21 cellular contexts compared by ENCODE assay signal in genomic region chr20:57928181-57928967, GRCh38.
DNase-seq lines count a peak whose midpoint lies in the region; ATAC-seq, FAIRE-seq and TF ChIP-seq lines count a peak whose summit lies in the region.
"Had no signal": no experiment of that assay in that cellular context is flagged by ENCODE, and none has a peak within 500 bp of the region (broad histone marks: within the 10 kb centered on the region; RNA-seq: fewer than 3 reads in every experiment).

No MANE protein-coding gene starts in this region.

- no peak for FAIRE-seq in HepG2 (lab: Jason Lieb, UNC)

- POLR2A ChIA-PET in HepG2 (lab: Yijun Ruan, JAX), result no interaction called here
- POLR2A ChIA-PET in CD4-positive, alpha-beta T cell (lab: Charles Lee), result no interaction called here

- peaks cover 7% of the 10 kb centered on the region for H3K9me3 Mint-ChIP-seq in CD4-positive, alpha-beta T cell

- ATAC-seq in HepG2 (no peak), right lobe of liver (no peak), RWPE2 (ENCODE audit: low read depth) (peak; percentile 37; the same call in 1 of the 3 replicates), HG02973 (IDR thresholded peaks at IDR 0.05; ENCODE audit: unreplicated experiment) (no peak)
- no peak for ATAC-seq in CD4-positive, alpha-beta T cell (ENCODE audit: poor library complexity)
- ATAC-seq: gastrocnemius medialis, lower lobe of right lung, natural killer cell had no signal

- H3K36me3 Mint-ChIP-seq in CD4-positive, alpha-beta T cell (ENCODE audit: low read depth), result no peaks in the 10 kb centered on the region
- H3K36me3 Mint-ChIP-seq: natural killer cell had no signal

- H3K4me1 Mint-ChIP-seq in CD4-positive, alpha-beta T cell (ENCODE audit: low read depth), result no peaks in the 10 kb centered on the region
- H3K4me1 Mint-ChIP-seq: activated naive CD8-positive, alpha-beta T cell treated with anti-CD3 and anti-CD28 coated beads for 36 hours; natural killer cell had no signal

- no peak overlapping the region for H3K4me3 Mint-ChIP-seq in CD4-positive, alpha-beta T cell
- H3K4me3 Mint-ChIP-seq: activated naive CD8-positive, alpha-beta T cell treated with anti-CD3 and anti-CD28 coated beads for 36 hours; natural killer cell had no signal

- no peak overlapping the region for H3K4me3 ChIP-seq in HepG2 (replicated peaks in 1 of 3; ENCODE audit: insufficient read depth in 1 of 3, low read depth in 2 of 3, low read length in 3 of 3)
- H3K4me3 ChIP-seq in right lobe of liver, result no peak overlapping the region
- no peak overlapping the region for H3K4me3 ChIP-seq in RWPE2 (ENCODE audit: severe bottlenecking)
- H3K4me3 ChIP-seq in fibroblast of pulmonary artery (replicated peaks; ENCODE audit: low read depth, low read length), result no peak overlapping the region
- H3K4me3 ChIP-seq in esophagus muscularis mucosa, result no peak overlapping the region
- H3K4me3 ChIP-seq: gastrocnemius medialis, lower lobe of right lung had no signal

- TF ChIP-seq CTCF in HepG2 (CRISPR knock-in tag; IDR thresholded peaks at IDR 0.05) (no peak), right lobe of liver (IDR thresholded peaks at IDR 0.05) (no peak), RWPE2 (IDR thresholded peaks at IDR 0.05; ENCODE audit: poor library complexity, severe bottlenecking) (no peak), fibroblast of pulmonary artery (IDR thresholded peaks at IDR 0.05; ENCODE audit: low read length, missing control alignments) (no peak), esophagus muscularis mucosa (IDR thresholded peaks at IDR 0.05) (no peak)
- TF ChIP-seq CTCF in CD4-positive, alpha-beta T cell (IDR thresholded peaks at IDR 0.05), result no peak

- H3K27ac ChIP-seq in HepG2 (ENCODE audit: extremely low read length, insufficient read depth, low read length), result no peak overlapping the region
- no peak overlapping the region for H3K27ac ChIP-seq in right lobe of liver
- no peak overlapping the region for H3K27ac ChIP-seq in RWPE2 (ENCODE audit: poor library complexity, severe bottlenecking)
- H3K27ac ChIP-seq in esophagus muscularis mucosa (replicated peaks in 1 of 4), result no peak overlapping the region
- no peak overlapping the region for H3K27ac ChIP-seq in CD4-positive, alpha-beta T cell (ENCODE audit: low read depth, low read length)
- H3K27ac ChIP-seq: gastrocnemius medialis, lower lobe of right lung had no signal

- H4K20me1 ChIP-seq in HepG2 (ENCODE audit: insufficient read depth, low read length), result no peaks in the 10 kb centered on the region

- TF ChIP-seq EP300 in HepG2 (IDR thresholded peaks at IDR 0.05; ENCODE audit: low read depth in 2 of 2, low read length in 2 of 2) (no peak), HepG2 (CRISPR knock-in tag; IDR thresholded peaks at IDR 0.05; ENCODE audit: borderline replicate concordance) (no peak), esophagus muscularis mucosa (IDR thresholded peaks at IDR 0.05) (no peak)

- no peak for DNase-seq in HepG2 (ENCODE audit: low spot score)
- no peak for DNase-seq in right lobe of liver
- DNase-seq in RWPE2 (ENCODE audit: low spot score), result no peak
- peak; percentile 1 for DNase-seq in fibroblast of pulmonary artery (ENCODE audit: low read depth)
- DNase-seq in Ammon's horn (ENCODE audit: low spot score), result no peak
- DNase-seq in esophagus muscularis mucosa (ENCODE audit: extremely low spot score), result no peak
- no peak for DNase-seq in CD4-positive, alpha-beta T cell
- DNase-seq: activated CD4-positive, alpha-beta T cell treated with anti-CD3 and anti-CD28 coated beads, Interleukin-2, amount 50 U/mL, for 48 hours; activated naive CD8-positive, alpha-beta T cell treated with anti-CD3 and anti-CD28 coated beads for 36 hours; activated T-cell treated with anti-CD3 and anti-CD28 coated beads, Interleukin-2, amount 50 U/mL, for 48 hours; central memory CD4-positive, alpha-beta T cell; gastrocnemius medialis; GDM1; H7; lower lobe of right lung; natural killer cell; NCI-H2081 treated with DMSO at 0.1 percent for 48 hours; NCI-H526; OCI-M1; stimulated activated naive CD4-positive, alpha-beta T cell treated with Interleukin-2 at 50 U/mL for 16 hours had no signal

- WGBS in HepG2 (ENCODE audit: low lambda C conversion rate), result 18% methylated on average over 2 of the region's 2 CpGs
- 22% methylated on average over 1 of the region's 2 CpGs for WGBS in right lobe of liver (ENCODE audit: insufficient coverage, low coverage, low lambda C conversion rate, missing lambda C conversion rate)
- WGBS in esophagus muscularis mucosa, result 64% methylated on average over 2 of the region's 2 CpGs

- H3K4me1 ChIP-seq in HepG2 (ENCODE audit: insufficient read depth, low read length) (0 out of 2 replicates have a peak, but pooled peaks cover 5% of the 10 kb centered on the region), right lobe of liver (no peaks in the 10 kb centered on the region), RWPE2 (ENCODE audit: insufficient read depth, poor library complexity, severe bottlenecking) (no peaks in the 10 kb centered on the region), esophagus muscularis mucosa (no peaks in the 10 kb centered on the region)
- H3K4me1 ChIP-seq: gastrocnemius medialis, lower lobe of right lung had no signal

- in situ Hi-C loops in HepG2 (cut with HindIII; ENCODE audit: extremely low pct_ligation_motif_present, low pct_unique_long_range_greater_than_20kb), result no loop called here

- CTCF ChIA-PET in HepG2 (lab: Yijun Ruan, JAX; ENCODE audit: low intra/inter-chr PET ratio, low total read pairs), result no interaction called here
- CTCF ChIA-PET in CD4-positive, alpha-beta T cell (lab: Charles Lee), result no interaction called here

- no peak overlapping the region for H3K27ac Mint-ChIP-seq in CD4-positive, alpha-beta T cell
- H3K27ac Mint-ChIP-seq: activated naive CD8-positive, alpha-beta T cell treated with anti-CD3 and anti-CD28 coated beads for 36 hours; natural killer cell had no signal

- H3K4me2 ChIP-seq in HepG2 (ENCODE audit: low read depth, low read length), result no peak overlapping the region

- H3K9ac ChIP-seq in HepG2 (ENCODE audit: insufficient read depth, low read depth, low read length), result no peak overlapping the region

- no TSS peak for BruUV-seq in HepG2 (replicated peaks; lab: Mats Ljungman, UMichigan)

- peaks cover 0 to 18% of the 10 kb centered on the region in 2 experiments; a peak in 2 of 5 replicates for H3K27me3 ChIP-seq in HepG2 (ENCODE audit: control insufficient read depth in 1 of 2, insufficient read depth in 2 of 2, low read length in 2 of 2)
- H3K27me3 ChIP-seq in right lobe of liver, result no peaks in the 10 kb centered on the region
- H3K27me3 ChIP-seq in RWPE2 (ENCODE audit: insufficient read depth, poor library complexity, severe bottlenecking), result no peaks in the 10 kb centered on the region
- H3K27me3 ChIP-seq in esophagus muscularis mucosa, result peaks cover 0 to 4% (median 0%) of the 10 kb centered on the region in 4 donors
- peaks cover 3% of the 10 kb centered on the region for H3K27me3 ChIP-seq in CD4-positive, alpha-beta T cell (ENCODE audit: control insufficient read depth, insufficient read depth, low read length)

- H3K9me3 ChIP-seq in HepG2 (ENCODE audit: low read length) (peaks cover 25% of the 10 kb centered on the region), right lobe of liver (no peaks in the 10 kb centered on the region), RWPE2 (ENCODE audit: severe bottlenecking) (no peaks in the 10 kb centered on the region), esophagus muscularis mucosa (peaks cover 0 to 11% (median 10%) of the 10 kb centered on the region in 4 donors)
- peaks cover 15% of the 10 kb centered on the region for H3K9me3 ChIP-seq in CD4-positive, alpha-beta T cell (ENCODE audit: control insufficient read depth, low read length)
- H3K9me3 ChIP-seq: gastrocnemius medialis had no signal

- intact Hi-C loops in HepG2 (cut with micrococcal nuclease; ENCODE audit: unreplicated experiment), result no loop called here
- intact Hi-C loops in right lobe of liver (cut with DNase I), result no loop called here
- intact Hi-C loops in esophagus muscularis mucosa (cut with DNase I), result no loop called here
- intact Hi-C loops in CD4-positive, alpha-beta T cell (cut with DNase I, micrococcal nuclease), result no loop called here

- TF ChIP-seq POLR2A in HepG2 (IDR thresholded peaks at IDR 0.05; ENCODE audit: insufficient read depth in 1 of 2, low read depth in 2 of 2, low read length in 2 of 2) (no peak), right lobe of liver (IDR thresholded peaks at IDR 0.05) (no peak), esophagus muscularis mucosa (IDR thresholded peaks at IDR 0.05; ENCODE audit: low read depth) (no peak)

- H3K36me3 ChIP-seq in HepG2 (replicated peaks in 1 of 2; ENCODE audit: control insufficient read depth in 1 of 2, insufficient read depth in 2 of 2, low read length in 2 of 2) (no peaks in the 10 kb centered on the region), right lobe of liver (no peaks in the 10 kb centered on the region), RWPE2 (ENCODE audit: low read depth) (no peaks in the 10 kb centered on the region), esophagus muscularis mucosa (no peaks in the 10 kb centered on the region)
- H3K36me3 ChIP-seq: gastrocnemius medialis, lower lobe of right lung had no signal

- H3K79me2 ChIP-seq in HepG2 (ENCODE audit: insufficient read depth, low read length), result no peaks in the 10 kb centered on the region

- no peak for TF ChIP-seq RAD21 in HepG2 (CRISPR knock-in tag; IDR thresholded peaks at IDR 0.05)

- H2AFZ ChIP-seq in HepG2 (ENCODE audit: low read length), result no peak overlapping the region

- H3K27me3 Mint-ChIP-seq in CD4-positive, alpha-beta T cell, result peaks cover 16% of the 10 kb centered on the region

TF ChIP-seq in HepG2, 621 proteins besides CTCF, POLR2A, EP300 and RAD21 (continues in another document):
- TF ChIP-seq ZNF792 (CRISPR knock-in tag; IDR thresholded peaks at IDR 0.05) (no peak), KDM3A (CRISPR knock-in tag; IDR thresholded peaks at IDR 0.05; ENCODE audit: low read depth) (no peak), FOXA1 (IDR thresholded peaks at IDR 0.05) (peak; percentile 51; the same call in 1 of the 2 replicates), FOXA1 (CRISPR knock-in tag; IDR thresholded peaks at IDR 0.05) (no peak), XBP1 (CRISPR knock-in tag; IDR thresholded peaks at IDR 0.05) (no peak)
